21 cellular contexts compared by ENCODE assay signal in genomic region chr21:45706299-45706698, GRCh38.
"Had no signal": no experiment of that assay in that cellular context is flagged by ENCODE, and none has a peak within 500 bp of the region (broad histone marks: within the 10 kb centered on the region; RNA-seq: fewer than 3 reads in every experiment).

No MANE protein-coding gene starts in this region.

- H3K27me3 ChIP-seq: colonic mucosa, esophagus muscularis mucosa, gastroesophageal sphincter, left lung had no signal

- H3K4me1 ChIP-seq: colonic mucosa, esophagus muscularis mucosa, foreskin keratinocyte, gastroesophageal sphincter, lower lobe of right lung had no signal

- H3K4me3 ChIP-seq: colonic mucosa, dorsolateral prefrontal cortex, esophagus muscularis mucosa, gastroesophageal sphincter, heart right ventricle, left lung, lower lobe of right lung had no signal

- FAIRE-seq: endothelial cell of umbilical vein, frontal cortex, islet of Langerhans, keratinocyte had no signal

- H3K27ac ChIP-seq: colonic mucosa, dorsolateral prefrontal cortex, esophagus muscularis mucosa, foreskin keratinocyte, gastroesophageal sphincter, heart right ventricle, left lung, lower lobe of right lung had no signal

- H3K36me3 ChIP-seq: colonic mucosa, esophagus muscularis mucosa, gastroesophageal sphincter, heart right ventricle, left lung, lower lobe of right lung had no signal

- DNase-seq: colonic mucosa; dermis blood vessel endothelial cell; dorsolateral prefrontal cortex; effector CD4-positive, alpha-beta T cell; effector memory CD4-positive, alpha-beta T cell; foreskin keratinocyte; head of caudate nucleus; heart right ventricle; hippocampal formation; left cardiac atrium; left lung; left ventricle myocardium superior; lower lobe of right lung; mesendoderm; midbrain had no signal

- ATAC-seq: foreskin keratinocyte, gastroesophageal sphincter, heart right ventricle, left cardiac atrium, left lung, left ventricle myocardium superior, lower lobe of right lung had no signal

- H3K9me3 ChIP-seq: colonic mucosa, gastroesophageal sphincter had no signal
